ENCODE assay signal across 10 cellular contexts in genomic region chr5:173001229-173001841, GRCh38. TPM values are rescaled to one million over a fixed set of nuclear protein-coding genes. Genes with fewer than 3 reads are reported as not detected.
DNase-seq lines count a peak whose midpoint lies in the region; ATAC-seq and TF ChIP-seq lines count a peak whose summit lies in the region.
"Had no signal": no experiment of that assay in that cellular context is flagged by ENCODE, and none has a peak within 500 bp of the region (broad histone marks: within the 10 kb centered on the region; RNA-seq: fewer than 3 reads in every experiment).

No MANE protein-coding gene starts in this region.

- ATAC-seq in GM19463 (IDR thresholded peaks at IDR 0.05; ENCODE audit: unreplicated experiment) (peak; percentile 89), HG03280 (IDR thresholded peaks at IDR 0.05; ENCODE audit: unreplicated experiment) (peak; percentile 58)

- CTCF ChIA-PET in MCF 10A (lab: Yijun Ruan, JAX) = interaction anchor here (0.6 to 1.1 kb wide), 2 partner anchors 9 to 175 kb away, joined by 3 to 10 read pairs; no protein-coding TSS in a partner anchor

- POLR2A ChIA-PET in MCF 10A (lab: Yijun Ruan, JAX) = interaction anchor here (1.1 to 1.2 kb wide), 2 partner anchors 16 to 17 kb away, joined by 3 to 4 read pairs; no protein-coding TSS in a partner anchor

- H3K4me1 ChIP-seq in endodermal cell (ENCODE audit: control insufficient read depth, insufficient read depth, low read length) (no peaks in the 10 kb centered on the region), esophagus muscularis mucosa (peaks cover 37 to 59% (median 46%) of the 10 kb centered on the region in 4 donors)

- WGBS in endodermal cell (ENCODE audit: insufficient coverage in 1 of 2, insufficient read length in 1 of 2), 2 experiments = 91 to 94% methylated on average over 8 to 9 of the region's 9 CpGs
- WGBS in esophagus muscularis mucosa = 87% methylated on average over 9 of the region's 9 CpGs

- H3K4me3 ChIP-seq in endodermal cell (ENCODE audit: low read length) (no peak overlapping the region), esophagus muscularis mucosa (no peak overlapping the region)
- H3K4me3 ChIP-seq: skin epidermis, transverse colon had no signal

- no TSS peak for BruUV-seq in MCF 10A (replicated peaks; lab: Mats Ljungman, UMichigan)

- H3K4me1 Mint-ChIP-seq in endodermal cell (peaks cover 7% of the 10 kb centered on the region), MCF 10A (ENCODE audit: insufficient read depth, unreplicated experiment) (peaks cover 29% of the 10 kb centered on the region)

- in situ Hi-C loops in GM13976 (cut with MboI; ENCODE audit: low sequenced_read_pairs, unreplicated experiment) = no loop called here

- H3K4me3 Mint-ChIP-seq in endodermal cell = no peak overlapping the region
- no peak overlapping the region for H3K4me3 Mint-ChIP-seq in MCF 10A (ENCODE audit: unreplicated experiment)

- TF ChIP-seq CTCF in GM13976 (IDR thresholded peaks at IDR 0.05; ENCODE audit: borderline replicate concordance, control extremely low read depth, extremely low read depth, insufficient read depth, missing control alignments) = no peak
- TF ChIP-seq CTCF in endodermal cell (conservative IDR thresholded peaks at IDR 0.05) = no peak
- TF ChIP-seq CTCF in MCF 10A (IDR thresholded peaks at IDR 0.05; ENCODE audit: unreplicated experiment) = no peak
- TF ChIP-seq CTCF in esophagus muscularis mucosa (IDR thresholded peaks at IDR 0.05) = no peak

- H3K27ac ChIP-seq in endodermal cell (ENCODE audit: low read depth, low read length) = no peak overlapping the region
- no peak overlapping the region for H3K27ac ChIP-seq in esophagus muscularis mucosa (replicated peaks in 1 of 4)
- H3K27ac ChIP-seq: transverse colon had no signal

- TF ChIP-seq EP300 in esophagus muscularis mucosa (IDR thresholded peaks at IDR 0.05) = no peak

- H3K27me3 ChIP-seq in endodermal cell (ENCODE audit: control insufficient read depth, insufficient read depth, low read length, poor library complexity, severe bottlenecking) (no peaks in the 10 kb centered on the region), esophagus muscularis mucosa (peaks cover 0 to 3% (median 0%) of the 10 kb centered on the region in 4 donors)
- H3K27me3 ChIP-seq: transverse colon had no signal

- TF ChIP-seq POLR2A in esophagus muscularis mucosa (IDR thresholded peaks at IDR 0.05; ENCODE audit: low read depth) = no peak

- DNase-seq in GM13976 (ENCODE audit: low spot score) (peak; percentile 34), endodermal cell (no peak), MCF 10A (ENCODE audit: unreplicated experiment) (no peak), hippocampal formation (lab: John Stamatoyannopoulos, UW) (no peak), NCI-H1694 (lab: John Stamatoyannopoulos, UW) (no peak), esophagus muscularis mucosa (ENCODE audit: extremely low spot score) (no peak)
- DNase-seq: transverse colon had no signal

- H3K9me3 ChIP-seq in endodermal cell (ENCODE audit: control insufficient read depth, low read length) (no peaks in the 10 kb centered on the region), esophagus muscularis mucosa (no peaks in the 10 kb centered on the region)
- H3K9me3 ChIP-seq: transverse colon had no signal

- H3K36me3 Mint-ChIP-seq in endodermal cell (ENCODE audit: low read depth) (peaks cover 36% of the 10 kb centered on the region), MCF 10A (ENCODE audit: insufficient read depth, unreplicated experiment) (peaks cover 59% of the 10 kb centered on the region)

- H3K9ac ChIP-seq in endodermal cell (ENCODE audit: extremely low read depth, low read length, poor library complexity, severe bottlenecking) = no peak overlapping the region

- intact Hi-C loops in MCF 10A (cut with micrococcal nuclease) (no loop called here), esophagus muscularis mucosa (cut with DNase I) (no loop called here)

- H3K27me3 Mint-ChIP-seq in endodermal cell (ENCODE audit: insufficient read depth) (no peaks in the 10 kb centered on the region), MCF 10A (ENCODE audit: insufficient read depth, unreplicated experiment) (no peaks in the 10 kb centered on the region)

- H3K36me3 ChIP-seq in endodermal cell (ENCODE audit: control insufficient read depth, insufficient read depth, low read length) (peaks cover 23% of the 10 kb centered on the region), esophagus muscularis mucosa (peaks cover 3 to 22% (median 10%) of the 10 kb centered on the region in 4 donors)

- H3K27ac Mint-ChIP-seq in endodermal cell (peak overlapping the region; percentile 42), MCF 10A (ENCODE audit: low read depth, unreplicated experiment) (no peak overlapping the region)

- H3K9me3 Mint-ChIP-seq in endodermal cell (no peaks in the 10 kb centered on the region), MCF 10A (ENCODE audit: unreplicated experiment) (no peaks in the 10 kb centered on the region)

RNA-seq across cellular contexts. Expression of gene ATP6V0E1, which starts 17.8 kb away (rescaled TPM):
- total RNA-seq in endodermal cell = 100 to 1,000 TPM; 119 to 128 TPM
- polyA plus RNA-seq in endodermal cell (2013, experiment 1 of 2) = 93.0 TPM
- 84.4 TPM for polyA plus RNA-seq in endodermal cell (2013, experiment 2 of 2)
- total RNA-seq in MCF 10A (2022) = 171 and 243 TPM in 2 replicates
- 100 to 1,000 TPM; 106 to 210 (median 133) TPM for total RNA-seq in esophagus muscularis mucosa

RNA-seq across cellular contexts. Expression of gene RPL26L1, which starts 42.1 kb away (rescaled TPM):
- total RNA-seq in endodermal cell (10 to 100 TPM; 56.7 to 60.0 TPM), MCF 10A (2022) (103 and 119 TPM in 2 replicates), esophagus muscularis mucosa (10 to 100 TPM; 17.8 to 25.8 (median 22.1) TPM)
- 72.4 TPM for polyA plus RNA-seq in endodermal cell (2013, experiment 1 of 2)
- 76.0 TPM for polyA plus RNA-seq in endodermal cell (2013, experiment 2 of 2)

RNA-seq across cellular contexts. Expression of gene CREBRF, which starts 54.8 kb away (rescaled TPM):
- total RNA-seq in endodermal cell = 10 to 100 TPM; 12.2 to 12.7 TPM
- 10.2 TPM for polyA plus RNA-seq in endodermal cell (2013, experiment 1 of 2)
- polyA plus RNA-seq in endodermal cell (2013, experiment 2 of 2) = 7.8 TPM
- total RNA-seq in MCF 10A (2022) = 16.2 and 22.7 TPM in 2 replicates
- total RNA-seq in esophagus muscularis mucosa = 10 to 100 TPM; 37.8 to 76.5 (median 46.3) TPM
